20 cellular contexts compared by ENCODE assay signal in the genomic region with DNA sequence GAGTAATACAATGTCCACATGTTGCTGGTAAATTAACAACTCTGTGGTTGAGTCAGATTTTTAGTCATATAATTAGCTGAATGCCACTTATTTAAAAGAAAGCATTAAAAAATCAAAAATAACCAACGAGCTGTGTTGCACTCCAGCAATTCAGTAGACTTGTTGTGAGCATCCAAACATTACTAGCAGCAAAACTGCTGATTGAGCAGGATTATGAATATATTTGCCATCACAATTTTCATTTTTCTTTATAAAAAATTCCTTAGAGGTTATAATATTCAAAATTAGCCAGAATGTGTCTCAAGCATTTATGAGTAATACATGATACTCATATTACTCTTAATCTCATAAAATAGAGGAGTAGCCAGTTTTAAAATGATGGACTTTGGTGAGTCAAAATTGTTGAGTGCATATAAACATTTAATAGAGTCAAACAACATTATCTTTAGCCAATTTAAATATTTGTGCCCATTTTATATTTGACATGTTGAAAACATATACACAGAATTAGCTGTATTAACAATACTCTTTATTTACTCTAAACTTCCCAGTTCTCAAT. TPM values are rescaled to one million over a fixed set of nuclear protein-coding genes. Genes with fewer than 3 reads are reported as not detected.
DNase-seq lines count a peak whose midpoint lies in the region; ATAC-seq and TF ChIP-seq lines count a peak whose summit lies in the region.
"Had no signal": no experiment of that assay in that cellular context is flagged by ENCODE, and none has a peak within 500 bp of the region (broad histone marks: within the 10 kb centered on the region; RNA-seq: fewer than 3 reads in every experiment).

No MANE protein-coding gene starts in this region.

- no peak overlapping the region for H2BK120ac ChIP-seq in IMR-90 (ENCODE audit: low read depth, low read length)

- TF ChIP-seq POLR2A in IMR-90 (IDR thresholded peaks at IDR 0.05; ENCODE audit: low read depth, low read length) = no peak

- H3K56ac ChIP-seq in IMR-90 (ENCODE audit: extremely low read depth, insufficient read depth, low read length) = no peak overlapping the region

- H3K9ac ChIP-seq in BLaER1 = no peak overlapping the region
- no peak overlapping the region for H3K9ac ChIP-seq in IMR-90 (ENCODE audit: low read depth, low read length)
- no peak overlapping the region for H3K9ac ChIP-seq in PC-3 (ENCODE audit: low read length)
- H3K9ac ChIP-seq: GM23248 had no signal

- intact Hi-C loops in IMR-90 (cut with micrococcal nuclease) (no loop called here), PC-3 (cut with micrococcal nuclease) (loop anchor here (1.0 kb wide), 3 partner anchors 37 to 224 kb away; no protein-coding TSS in a partner anchor)

- no peaks in the 10 kb centered on the region for H3K79me2 ChIP-seq in PC-3 (ENCODE audit: low read length)

- no peak overlapping the region for H2AK9ac ChIP-seq in IMR-90 (replicated peaks; ENCODE audit: low read depth, low read length, poor library complexity)

- H2BK5ac ChIP-seq in IMR-90 (ENCODE audit: low read depth, low read length, poor library complexity, severe bottlenecking) = no peak overlapping the region

- H3K27ac ChIP-seq in BLaER1 (no peak overlapping the region), IMR-90 (ENCODE audit: insufficient read depth, low read length) (no peak overlapping the region), PC-3 (ENCODE audit: low read length) (peak overlapping the region; percentile 43)
- H3K27ac ChIP-seq: GM23248, SK-N-MC had no signal

- no peaks in the 10 kb centered on the region for H3K9me3 ChIP-seq in BLaER1
- H3K9me3 ChIP-seq in IMR-90 (ENCODE audit: control insufficient read depth, insufficient read depth, low read length) = no peaks in the 10 kb centered on the region
- H3K9me3 ChIP-seq in PC-3 (ENCODE audit: low read length) = no peaks in the 10 kb centered on the region

- H3K23ac ChIP-seq in IMR-90 (ENCODE audit: low read depth, low read length) = no peak overlapping the region

- H3K4me3 Mint-ChIP-seq in memory B cell (no peak overlapping the region), HFFc6 (no peak overlapping the region)
- H3K4me3 Mint-ChIP-seq: CD14-positive monocyte had no signal

- H4K8ac ChIP-seq in IMR-90 (ENCODE audit: low read depth in 2 of 2, low read length in 2 of 2) = no peak overlapping the region

- H3K27me3 Mint-ChIP-seq in memory B cell (no peaks in the 10 kb centered on the region), HFFc6 (ENCODE audit: insufficient read depth) (peaks cover 2% of the 10 kb centered on the region; the same call in 1 of the 2 replicates)

- no peak overlapping the region for H2AFZ ChIP-seq in IMR-90 (replicated peaks; ENCODE audit: low read length, poor library complexity)
- H2AFZ ChIP-seq in PC-3 (ENCODE audit: low read length) = no peak overlapping the region
- H2AFZ ChIP-seq: GM23248 had no signal

- H3K9me2 ChIP-seq in PC-3 (replicated peaks; ENCODE audit: low read length) = no peaks in the 10 kb centered on the region

- no peak overlapping the region for H3K18ac ChIP-seq in IMR-90 (ENCODE audit: low read depth, low read length)

- ATAC-seq in IMR-90 (ENCODE audit: low read depth) (no peak), PC-3 (peak; percentile 96), memory B cell (ENCODE audit: low read depth) (no peak)

- peaks cover 43% of the 10 kb centered on the region for H3K4me1 Mint-ChIP-seq in memory B cell
- H3K4me1 Mint-ChIP-seq in HFFc6 (ENCODE audit: low read depth) = no peaks in the 10 kb centered on the region

- POLR2A ChIA-PET in IMR-90 (lab: Charles Lee; ENCODE audit: unreplicated experiment) = no interaction called here
- POLR2A ChIA-PET in PC-3 (lab: Charles Lee; ENCODE audit: unreplicated experiment) = interaction anchor here (0.6 kb wide), 1 partner anchor 41 kb away, joined by 3 read pairs; no protein-coding TSS in a partner anchor

- TF ChIP-seq CTCF in IMR-90 (conservative IDR thresholded peaks at IDR 0.05; ENCODE audit: low read depth, low read length) (no peak), PC-3 (conservative IDR thresholded peaks at IDR 0.05; ENCODE audit: low read depth, low read length) (no peak), HFFc6 (IDR thresholded peaks at IDR 0.05) (no peak)

- no peak for DNase-seq in IMR-90
- DNase-seq in PC-3 = peak; percentile 79
- no peak for DNase-seq in memory B cell (ENCODE audit: low spot score in 2 of 2)
- DNase-seq in HFFc6 = no peak
- no peak for DNase-seq in activated CD4-positive, alpha-beta T cell treated with anti-CD3 and anti-CD28 coated beads, Interleukin-2, amount 50 U/mL, for 48 hours
- no peak for DNase-seq in T-helper 9 cell
- DNase-seq: ACHN, DMS79 treated with DMSO at 0.1 percent for 48 hours, GM23248, HCEC 1CT, KBM-7, NCI-H1417 treated with DMSO at 0.1 percent for 48 hours, NCI-H187 treated with DMSO at 0.1 percent for 48 hours, NCI-H226, NCI-H526, Right ventricle myocardium superior had no signal

- no CpG with 5 or more reads among the region's 1 CpG for WGBS in IMR-90 (ENCODE audit: extremely low coverage in 2 of 2, insufficient read length in 1 of 2), 2 experiments

- peaks cover 51% of the 10 kb centered on the region for H4K20me1 ChIP-seq in BLaER1
- no peaks in the 10 kb centered on the region for H4K20me1 ChIP-seq in IMR-90 (ENCODE audit: insufficient read depth, low read length)
- H4K20me1 ChIP-seq in PC-3 (ENCODE audit: low read length) = no peaks in the 10 kb centered on the region

- no peaks in the 10 kb centered on the region for H3K79me1 ChIP-seq in IMR-90 (ENCODE audit: low read depth in 1 of 2, low read length in 2 of 2)

- dilution Hi-C loops in IMR-90 (cut with HindIII; ENCODE audit: low sequenced_read_pairs, unreplicated experiment) = no loop called here

- H3K36me3 ChIP-seq in BLaER1 (peaks cover 68% of the 10 kb centered on the region), IMR-90 (ENCODE audit: control insufficient read depth, insufficient read depth, low read length) (no peaks in the 10 kb centered on the region), PC-3 (ENCODE audit: low read depth, low read length) (no peaks in the 10 kb centered on the region)

- H4K91ac ChIP-seq in IMR-90 (ENCODE audit: insufficient read depth, low read depth, low read length) = no peak overlapping the region

- in situ Hi-C loops in IMR-90 (cut with MboI; ENCODE audit: low sequenced_read_pairs) = no loop called here

- H3K14ac ChIP-seq in IMR-90 (replicated peaks; ENCODE audit: low read depth, low read length) = no peak overlapping the region

- H2AK5ac ChIP-seq in IMR-90 (ENCODE audit: low read depth, low read length) = no peak overlapping the region

- peak overlapping the region; percentile 17; the same call in 1 of the 2 replicates for H3K4me2 ChIP-seq in BLaER1
- H3K4me2 ChIP-seq in IMR-90 (ENCODE audit: low read depth, low read length) = no peak overlapping the region
- H3K4me2 ChIP-seq in PC-3 (ENCODE audit: low read length) = peak overlapping the region; percentile 66

- CTCF ChIA-PET in IMR-90 (lab: Yijun Ruan, JAX) = no interaction called here
- CTCF ChIA-PET in PC-3 (lab: Charles Lee) = no interaction called here

- H3K4me3 ChIP-seq in BLaER1 (no peak overlapping the region), IMR-90 (ENCODE audit: insufficient read depth, low read depth, low read length) (no peak overlapping the region), PC-3 (ENCODE audit: low read length) (peak overlapping the region; percentile 15; the same call in 1 of the 2 replicates)
- H3K4me3 ChIP-seq: GM23248, SK-N-MC had no signal

- H2BK15ac ChIP-seq in IMR-90 (ENCODE audit: low read depth, low read length) = no peak overlapping the region

- H3K36me3 Mint-ChIP-seq in memory B cell (peaks cover 16% of the 10 kb centered on the region), HFFc6 (ENCODE audit: low read depth) (no peaks in the 10 kb centered on the region)

- H3K4me1 ChIP-seq in BLaER1 (peaks cover 47% of the 10 kb centered on the region), IMR-90 (ENCODE audit: control insufficient read depth, insufficient read depth, low read length) (no peaks in the 10 kb centered on the region), PC-3 (ENCODE audit: insufficient read depth, low read length) (peaks cover 17% of the 10 kb centered on the region)

- no peak overlapping the region for H3K4ac ChIP-seq in IMR-90 (ENCODE audit: low read depth, low read length)

- no peaks in the 10 kb centered on the region for H3K9me1 ChIP-seq in IMR-90 (ENCODE audit: insufficient read depth, low read length)

- H3K27me3 ChIP-seq in BLaER1 (no peaks in the 10 kb centered on the region), IMR-90 (ENCODE audit: control insufficient read depth, insufficient read depth, low read length) (no peaks in the 10 kb centered on the region), PC-3 (ENCODE audit: low read length) (no peaks in the 10 kb centered on the region)

- peak overlapping the region; percentile 42 for H3K27ac Mint-ChIP-seq in memory B cell
- no peak overlapping the region for H3K27ac Mint-ChIP-seq in HFFc6
- H3K27ac Mint-ChIP-seq: CD14-positive monocyte had no signal

- H4K5ac ChIP-seq in IMR-90 (ENCODE audit: low read depth, low read length) = no peak overlapping the region

- TF ChIP-seq RAD21 in IMR-90 (IDR thresholded peaks at IDR 0.05; ENCODE audit: low read length) = no peak

- H3F3A ChIP-seq in PC-3 (ENCODE audit: low read length, unreplicated experiment) = no peaks in the 10 kb centered on the region

- BruUV-seq in IMR-90 (replicated peaks; lab: Mats Ljungman, UMichigan) = no TSS peak
- BruUV-seq in PC-3 (replicated peaks; lab: Mats Ljungman, UMichigan) = no TSS peak

- H2BK20ac ChIP-seq in IMR-90 (ENCODE audit: low read depth, low read length) = no peak overlapping the region

- no peaks in the 10 kb centered on the region for H3K9me3 Mint-ChIP-seq in memory B cell
- H3K9me3 Mint-ChIP-seq in HFFc6 = peaks cover 12% of the 10 kb centered on the region

TF ChIP-seq in IMR-90, 13 proteins besides CTCF, POLR2A, EP300 and RAD21:
- peak; percentile 78 for TF ChIP-seq MAFK (IDR thresholded peaks at IDR 0.05; ENCODE audit: low read depth, low read length)
- TF ChIP-seq RFX5 (IDR thresholded peaks at IDR 0.05; ENCODE audit: low read depth, low read length) = no peak

RNA-seq across cellular contexts. Expression of gene ST8SIA4, which starts 44.0 kb away (rescaled TPM):
- under 0.01 and 0.18 TPM in 2 replicates for total RNA-seq in IMR-90 (2012; rRNA removed)
- 0.01 and 0.02 TPM in 2 replicates for polyA plus RNA-seq in IMR-90 (2012; rRNA removed)
- 0.02 TPM in 1 of 2 replicates, not detected in the other for polyA plus RNA-seq in IMR-90 (2012; cell fraction: cytosol; rRNA removed)
- 0.01 TPM in 1 of 2 replicates, not detected in the other for polyA plus RNA-seq in IMR-90 (2012; cell fraction: nucleus; rRNA removed; ENCODE audit: low replicate concordance)
- 0.63 and 0.91 TPM in 2 replicates for total RNA-seq in PC-3 (2014; rRNA removed)
- not detected for total RNA-seq in HFFc6 (2021; fragmentation: NEBNext Ultra II Directional; extraction: Animal tissue kit (Norgen Biotek cat#: 25700))
- total RNA-seq: G401 had no signal
- polyA plus RNA-seq: GM23248 had no signal
